Comparison of ENCODE assay signal across 14 cellular contexts in genomic region chr5:11560915-11561697, GRCh38.
A peak's percentile ranks its signal among the peaks of the same experiment; 100 is the strongest.
DNase-seq lines count a peak whose midpoint lies in the region; ATAC-seq and TF ChIP-seq lines count a peak whose summit lies in the region.
"Had no signal": no experiment of that assay in that cellular context is flagged by ENCODE, and none has a peak within 500 bp of the region (broad histone marks: within the 10 kb centered on the region; RNA-seq: fewer than 3 reads in every experiment).

No MANE protein-coding gene starts in this region.

- H3K9me3 ChIP-seq in PC-3 (ENCODE audit: low read length) (no peaks in the 10 kb centered on the region), trophoblast cell (ENCODE audit: insufficient read depth, low read depth, low read length) (peaks cover 2% of the 10 kb centered on the region), esophagus muscularis mucosa (no peaks in the 10 kb centered on the region)

- CTCF ChIA-PET in PC-3 (lab: Charles Lee), result no interaction called here
- CTCF ChIA-PET in activated CD8-positive, alpha-beta memory T cell treated with anti-CD3 and anti-CD28 coated beads, Interleukin-2, amount 10 ng/mL, durations not matched to agents 7 days and 5 days (lab: Charles Lee), result no interaction called here

- no peaks in the 10 kb centered on the region for H4K20me1 ChIP-seq in PC-3 (ENCODE audit: low read length)
- H4K20me1 ChIP-seq: BLaER1 treated with 17β-estradiol and CSF1 and Interleukin-3, amounts not matched to agents 10 nM and 100 nM had no signal

- H3K27me3 ChIP-seq in PC-3 (ENCODE audit: low read length) (no peaks in the 10 kb centered on the region), trophoblast cell (ENCODE audit: insufficient read depth, low read length) (no peaks in the 10 kb centered on the region), esophagus muscularis mucosa (no peaks in the 10 kb centered on the region)
- H3K27me3 ChIP-seq: BLaER1 treated with 17β-estradiol and CSF1 and Interleukin-3, amounts not matched to agents 10 nM and 100 nM had no signal

- no peak overlapping the region for H3K4ac ChIP-seq in trophoblast cell (ENCODE audit: low read depth, low read length)

- H2BK120ac ChIP-seq in trophoblast cell (ENCODE audit: insufficient read depth, low read length, poor library complexity), result no peak overlapping the region

- H4K8ac ChIP-seq in trophoblast cell (ENCODE audit: low read depth, low read length), result no peak overlapping the region

- no peaks in the 10 kb centered on the region for H3K9me3 Mint-ChIP-seq in activated CD8-positive, alpha-beta memory T cell treated with anti-CD3 and anti-CD28 coated beads, Interleukin-2, amount 10 ng/mL, durations not matched to agents 7 days and 5 days (ENCODE audit: low read depth)
- H3K9me3 Mint-ChIP-seq: GM23338 had no signal

- no peaks in the 10 kb centered on the region for H3K79me1 ChIP-seq in trophoblast cell (ENCODE audit: low read length)

- POLR2A ChIA-PET in PC-3 (lab: Charles Lee; ENCODE audit: unreplicated experiment), result no interaction called here

- TF ChIP-seq EP300 in esophagus muscularis mucosa (IDR thresholded peaks at IDR 0.05), result no peak

- no peak overlapping the region for H4K91ac ChIP-seq in trophoblast cell (ENCODE audit: low read depth, low read length)

- no peak overlapping the region for H3K18ac ChIP-seq in trophoblast cell (ENCODE audit: low read length)

- H4K12ac ChIP-seq in trophoblast cell (ENCODE audit: low read depth, low read length), result no peak overlapping the region

- H3K27ac Mint-ChIP-seq in activated CD8-positive, alpha-beta memory T cell treated with anti-CD3 and anti-CD28 coated beads, Interleukin-2, amount 10 ng/mL, durations not matched to agents 7 days and 5 days, result no peak overlapping the region
- H3K27ac Mint-ChIP-seq: CD4-positive, CD25-positive, alpha-beta regulatory T cell; GM23338 had no signal

- no peak for TF ChIP-seq POLR2A in esophagus muscularis mucosa (IDR thresholded peaks at IDR 0.05; ENCODE audit: low read depth)

- ATAC-seq in PC-3, result peak; percentile 84
- ATAC-seq in activated CD8-positive, alpha-beta memory T cell treated with anti-CD3 and anti-CD28 coated beads, Interleukin-2, amount 10 ng/mL, durations not matched to agents 7 days and 5 days, result no peak
- no peak for ATAC-seq in HG02884 (IDR thresholded peaks at IDR 0.05; ENCODE audit: unreplicated experiment)
- ATAC-seq: GM23338 had no signal

- H3K79me2 ChIP-seq in PC-3 (ENCODE audit: low read length), result no peaks in the 10 kb centered on the region
- H3K79me2 ChIP-seq in trophoblast cell (ENCODE audit: control insufficient read depth, insufficient read depth, low read length, poor library complexity), result no peaks in the 10 kb centered on the region

- in situ Hi-C loops in astrocyte of the spinal cord (cut with HindIII; ENCODE audit: low sequenced_read_pairs), result no loop called here

- H3K4me2 ChIP-seq in PC-3 (ENCODE audit: low read length) (no peak overlapping the region), trophoblast cell (ENCODE audit: low read length) (no peak overlapping the region)
- H3K4me2 ChIP-seq: BLaER1 treated with 17β-estradiol and CSF1 and Interleukin-3, amounts not matched to agents 10 nM and 100 nM; GM23338 had no signal

- no peak overlapping the region for H3K23ac ChIP-seq in trophoblast cell (ENCODE audit: low read length)

- no peaks in the 10 kb centered on the region for H3K36me3 Mint-ChIP-seq in activated CD8-positive, alpha-beta memory T cell treated with anti-CD3 and anti-CD28 coated beads, Interleukin-2, amount 10 ng/mL, durations not matched to agents 7 days and 5 days
- H3K36me3 Mint-ChIP-seq: CD4-positive, CD25-positive, alpha-beta regulatory T cell had no signal

- no peaks in the 10 kb centered on the region for H3K9me2 ChIP-seq in PC-3 (replicated peaks; ENCODE audit: low read length)

- BruUV-seq in PC-3 (replicated peaks; lab: Mats Ljungman, UMichigan), result no TSS peak

- no peak overlapping the region for H2AK5ac ChIP-seq in trophoblast cell (ENCODE audit: low read length)

- no peak for TF ChIP-seq CTCF in 22Rv1 (IDR thresholded peaks at IDR 0.05)
- TF ChIP-seq CTCF in PC-3 (conservative IDR thresholded peaks at IDR 0.05; ENCODE audit: low read depth, low read length), result no peak
- no peak for TF ChIP-seq CTCF in astrocyte of the spinal cord (IDR thresholded peaks at IDR 0.05; ENCODE audit: low read depth, low read length)
- no peak for TF ChIP-seq CTCF in esophagus muscularis mucosa (IDR thresholded peaks at IDR 0.05)

- H3K4me1 Mint-ChIP-seq in activated CD8-positive, alpha-beta memory T cell treated with anti-CD3 and anti-CD28 coated beads, Interleukin-2, amount 10 ng/mL, durations not matched to agents 7 days and 5 days, result no peaks in the 10 kb centered on the region
- H3K4me1 Mint-ChIP-seq: CD4-positive, CD25-positive, alpha-beta regulatory T cell had no signal

- intact Hi-C loops in PC-3 (cut with micrococcal nuclease) (no loop called here), esophagus muscularis mucosa (cut with DNase I) (no loop called here)

- DNase-seq in PC-3, result peak; percentile 37
- DNase-seq in astrocyte of the spinal cord (ENCODE audit: low read depth, low spot score), result peak; percentile 8
- DNase-seq in trophoblast cell, result peak; percentile 23 to 58
- DNase-seq in activated CD8-positive, alpha-beta memory T cell treated with anti-CD3 and anti-CD28 coated beads, Interleukin-2, amount 10 ng/mL, durations not matched to agents 7 days and 5 days, result no peak
- DNase-seq in esophagus muscularis mucosa (ENCODE audit: extremely low spot score), result no peak
- DNase-seq: ACHN; CD4-positive, CD25-positive, alpha-beta regulatory T cell; DMS79 treated with DMSO at 0.1 percent for 48 hours; EL; H7 had no signal

- no peaks in the 10 kb centered on the region for H3K27me3 Mint-ChIP-seq in activated CD8-positive, alpha-beta memory T cell treated with anti-CD3 and anti-CD28 coated beads, Interleukin-2, amount 10 ng/mL, durations not matched to agents 7 days and 5 days
- H3K27me3 Mint-ChIP-seq: CD4-positive, CD25-positive, alpha-beta regulatory T cell had no signal

- H3K14ac ChIP-seq in trophoblast cell (ENCODE audit: low read length), result no peak overlapping the region

- no peak overlapping the region for H3K4me3 Mint-ChIP-seq in activated CD8-positive, alpha-beta memory T cell treated with anti-CD3 and anti-CD28 coated beads, Interleukin-2, amount 10 ng/mL, durations not matched to agents 7 days and 5 days
- H3K4me3 Mint-ChIP-seq: CD4-positive, CD25-positive, alpha-beta regulatory T cell; GM23338 had no signal

- H3K4me3 ChIP-seq in PC-3 (ENCODE audit: low read length), result no peak overlapping the region
- H3K4me3 ChIP-seq in astrocyte of the spinal cord (ENCODE audit: low read depth, low read length), result no peak overlapping the region
- no peak overlapping the region for H3K4me3 ChIP-seq in trophoblast cell (ENCODE audit: low read depth, low read length)
- H3K4me3 ChIP-seq in esophagus muscularis mucosa, result no peak overlapping the region
- H3K4me3 ChIP-seq: BLaER1 treated with 17β-estradiol and CSF1 and Interleukin-3, amounts not matched to agents 10 nM and 100 nM; GM23338 had no signal

- H3K4me1 ChIP-seq in PC-3 (ENCODE audit: insufficient read depth, low read length), result peaks cover 9% of the 10 kb centered on the region; the same call in 1 of the 2 replicates
- H3K4me1 ChIP-seq in trophoblast cell (ENCODE audit: control insufficient read depth in 1 of 2, insufficient read depth in 2 of 2, low read length in 2 of 2), result no peaks in the 10 kb centered on the region
- no peaks in the 10 kb centered on the region for H3K4me1 ChIP-seq in esophagus muscularis mucosa
- H3K4me1 ChIP-seq: BLaER1 treated with 17β-estradiol and CSF1 and Interleukin-3, amounts not matched to agents 10 nM and 100 nM had no signal

- peak overlapping the region; percentile 37 for H3K27ac ChIP-seq in 22Rv1
- H3K27ac ChIP-seq in PC-3 (ENCODE audit: low read length), result no peak overlapping the region
- no peak overlapping the region for H3K27ac ChIP-seq in trophoblast cell (ENCODE audit: low read depth, low read length)
- no peak overlapping the region for H3K27ac ChIP-seq in esophagus muscularis mucosa (replicated peaks in 1 of 4)
- H3K27ac ChIP-seq: BLaER1 treated with 17β-estradiol and CSF1 and Interleukin-3, amounts not matched to agents 10 nM and 100 nM had no signal

- H3F3A ChIP-seq in PC-3 (ENCODE audit: low read length, unreplicated experiment), result no peaks in the 10 kb centered on the region

- no peak overlapping the region for H2BK5ac ChIP-seq in trophoblast cell (ENCODE audit: low read depth, low read length, poor library complexity)

- H3K36me3 ChIP-seq in PC-3 (ENCODE audit: low read depth, low read length) (no peaks in the 10 kb centered on the region), trophoblast cell (ENCODE audit: control insufficient read depth in 1 of 2, insufficient read depth in 2 of 2, low read length in 2 of 2) (no peaks in the 10 kb centered on the region), esophagus muscularis mucosa (no peaks in the 10 kb centered on the region)
- H3K36me3 ChIP-seq: BLaER1 treated with 17β-estradiol and CSF1 and Interleukin-3, amounts not matched to agents 10 nM and 100 nM had no signal

- H2AFZ ChIP-seq in PC-3 (ENCODE audit: low read length) (no peak overlapping the region), trophoblast cell (ENCODE audit: insufficient read depth, low read length, poor library complexity) (no peak overlapping the region)
- H2AFZ ChIP-seq: GM23338 had no signal

- no peak overlapping the region for H2BK12ac ChIP-seq in trophoblast cell (ENCODE audit: low read length)

- H3K9ac ChIP-seq in PC-3 (ENCODE audit: low read length) (no peak overlapping the region), trophoblast cell (ENCODE audit: low read length) (no peak overlapping the region)
- H3K9ac ChIP-seq: BLaER1 treated with 17β-estradiol and CSF1 and Interleukin-3, amounts not matched to agents 10 nM and 100 nM had no signal

- WGBS in trophoblast cell (ENCODE audit: extremely low coverage, insufficient coverage, insufficient read length), result no CpG with 5 or more reads among the region's 4 CpGs
- WGBS in esophagus muscularis mucosa, result 91% methylated on average over 4 of the region's 4 CpGs

Comparison
In these comparisons a context has a peak if more than half of its experiments do, and no peak if none do; other contexts are left out.
1. DNase-seq: peak in PC-3 (single experiment), astrocyte of the spinal cord (single experiment) and trophoblast cell (2 of 2); none in activated CD8-positive, alpha-beta memory T cell treated with anti-CD3 and anti-CD28 coated beads, Interleukin-2, amount 10 ng/mL, durations not matched to agents 7 days and 5 days (single experiment) and esophagus muscularis mucosa (single experiment).